Comparison of ENCODE assay signal across 25 cellular contexts in genomic region chr4:41197495-41197894, GRCh38. TPM values are rescaled to one million over a fixed set of nuclear protein-coding genes. Genes with fewer than 3 reads are reported as not detected.
"Had no signal": no experiment of that assay in that cellular context is flagged by ENCODE, and none has a peak within 500 bp of the region (broad histone marks: within the 10 kb centered on the region; RNA-seq: fewer than 3 reads in every experiment).

No MANE protein-coding gene starts in this region.

- H3K36me3 ChIP-seq: colonic mucosa, esophagus squamous epithelium, neural progenitor cell, prostate gland, right lobe of liver, tibial nerve, upper lobe of right lung, vagina had no signal

- H3K27me3 ChIP-seq: colonic mucosa, esophagus squamous epithelium, foreskin keratinocyte, neural progenitor cell, right lobe of liver, testis, tibial nerve, upper lobe of right lung, vagina had no signal

- H2AFZ ChIP-seq: neural progenitor cell, parathyroid adenoma had no signal

- H3K9me3 Mint-ChIP-seq: naive thymus-derived CD8-positive, alpha-beta T cell; neural progenitor cell; stimulated activated naive CD8-positive, alpha-beta T cell treated with anti-CD3 and anti-CD28 coated beads, Interleukin-15, amount 100 ng/mL, for 72 hours had no signal

- ATAC-seq: foreskin keratinocyte; left cardiac atrium; left ventricle myocardium superior; naive thymus-derived CD8-positive, alpha-beta T cell; right lobe of liver; stimulated activated naive B cell treated with anti-CD40 and anti-IgM and Interleukin-4, amounts not matched to agents 10 μg/mL and 1 μg/mL and 100 μg/mL, for 72 hours; stimulated activated naive CD8-positive, alpha-beta T cell treated with anti-CD3 and anti-CD28 coated beads, Interleukin-15, amount 100 ng/mL, for 72 hours; upper lobe of right lung had no signal

- H3K4me2 ChIP-seq: neural progenitor cell had no signal

- H3K36me3 Mint-ChIP-seq: naive thymus-derived CD8-positive, alpha-beta T cell; neural progenitor cell; stimulated activated naive B cell treated with anti-CD40 and anti-IgM and Interleukin-4, amounts not matched to agents 10 μg/mL and 1 μg/mL and 100 μg/mL, for 72 hours had no signal

- DNase-seq: colonic mucosa; dermis blood vessel endothelial cell; esophagus squamous epithelium; foreskin keratinocyte; kidney; left cardiac atrium; left ventricle myocardium superior; mesendoderm; naive thymus-derived CD8-positive, alpha-beta T cell; nucleus accumbens; retina; right lobe of liver; stimulated activated CD4-positive, alpha-beta T cell treated with anti-CD3 and anti-CD28 coated beads, Interleukin-2, amount 100 ng/mL, for 24 hours; stimulated activated CD4-positive, alpha-beta T cell treated with anti-CD3 and anti-CD28 coated beads, Interleukin-4, amount 100 ng/mL, for 4 hours; stimulated activated naive B cell treated with anti-CD40 and anti-IgM and Interleukin-4, amounts not matched to agents 10 μg/mL and 1 μg/mL and 100 μg/mL, for 72 hours; stimulated activated naive CD8-positive, alpha-beta T cell treated with anti-CD3 and anti-CD28 coated beads, Interleukin-15, amount 100 ng/mL, for 72 hours; testis; upper lobe of right lung had no signal

- FAIRE-seq: kidney had no signal

- H3K9ac ChIP-seq: neural progenitor cell, parathyroid adenoma had no signal

- H3K4me3 Mint-ChIP-seq: naive thymus-derived CD8-positive, alpha-beta T cell; neural progenitor cell; stimulated activated naive B cell treated with anti-CD40 and anti-IgM and Interleukin-4, amounts not matched to agents 10 μg/mL and 1 μg/mL and 100 μg/mL, for 72 hours; stimulated activated naive CD8-positive, alpha-beta T cell treated with anti-CD3 and anti-CD28 coated beads, Interleukin-15, amount 100 ng/mL, for 72 hours had no signal

- H3K9me3 ChIP-seq: colonic mucosa, esophagus squamous epithelium, prostate gland, right lobe of liver, testis, tibial nerve, upper lobe of right lung, vagina had no signal

- H3K27ac Mint-ChIP-seq: naive thymus-derived CD8-positive, alpha-beta T cell; neural progenitor cell; stimulated activated naive B cell treated with anti-CD40 and anti-IgM and Interleukin-4, amounts not matched to agents 10 μg/mL and 1 μg/mL and 100 μg/mL, for 72 hours had no signal

- H3K4me1 Mint-ChIP-seq: naive thymus-derived CD8-positive, alpha-beta T cell; neural progenitor cell; stimulated activated naive B cell treated with anti-CD40 and anti-IgM and Interleukin-4, amounts not matched to agents 10 μg/mL and 1 μg/mL and 100 μg/mL, for 72 hours; stimulated activated naive CD8-positive, alpha-beta T cell treated with anti-CD3 and anti-CD28 coated beads, Interleukin-15, amount 100 ng/mL, for 72 hours had no signal

- H3K4me3 ChIP-seq: colonic mucosa, esophagus squamous epithelium, lung, neural progenitor cell, prostate gland, right lobe of liver, testis, tibial nerve, upper lobe of right lung, vagina had no signal

- H3K4me1 ChIP-seq: colonic mucosa, neural progenitor cell, parathyroid adenoma, prostate gland, right lobe of liver, vagina had no signal

- H3K27ac ChIP-seq: colonic mucosa, esophagus squamous epithelium, foreskin keratinocyte, neural progenitor cell, parathyroid adenoma, prostate gland, right lobe of liver, testis, tibial nerve, upper lobe of right lung, vagina had no signal

RNA-seq across cellular contexts. Expression of gene APBB2, which starts 16.8 kb away (rescaled TPM):
- polyA plus RNA-seq: naive thymus-derived CD8-positive, alpha-beta T cell had no signal

RNA-seq across cellular contexts. Expression of gene UCHL1, which starts 59.2 kb away (rescaled TPM):
- total RNA-seq: mononuclear cell had no signal
- polyA plus RNA-seq: naive thymus-derived CD8-positive, alpha-beta T cell had no signal
